ENCODE assay signal across 8 cellular contexts in the genomic region with DNA sequence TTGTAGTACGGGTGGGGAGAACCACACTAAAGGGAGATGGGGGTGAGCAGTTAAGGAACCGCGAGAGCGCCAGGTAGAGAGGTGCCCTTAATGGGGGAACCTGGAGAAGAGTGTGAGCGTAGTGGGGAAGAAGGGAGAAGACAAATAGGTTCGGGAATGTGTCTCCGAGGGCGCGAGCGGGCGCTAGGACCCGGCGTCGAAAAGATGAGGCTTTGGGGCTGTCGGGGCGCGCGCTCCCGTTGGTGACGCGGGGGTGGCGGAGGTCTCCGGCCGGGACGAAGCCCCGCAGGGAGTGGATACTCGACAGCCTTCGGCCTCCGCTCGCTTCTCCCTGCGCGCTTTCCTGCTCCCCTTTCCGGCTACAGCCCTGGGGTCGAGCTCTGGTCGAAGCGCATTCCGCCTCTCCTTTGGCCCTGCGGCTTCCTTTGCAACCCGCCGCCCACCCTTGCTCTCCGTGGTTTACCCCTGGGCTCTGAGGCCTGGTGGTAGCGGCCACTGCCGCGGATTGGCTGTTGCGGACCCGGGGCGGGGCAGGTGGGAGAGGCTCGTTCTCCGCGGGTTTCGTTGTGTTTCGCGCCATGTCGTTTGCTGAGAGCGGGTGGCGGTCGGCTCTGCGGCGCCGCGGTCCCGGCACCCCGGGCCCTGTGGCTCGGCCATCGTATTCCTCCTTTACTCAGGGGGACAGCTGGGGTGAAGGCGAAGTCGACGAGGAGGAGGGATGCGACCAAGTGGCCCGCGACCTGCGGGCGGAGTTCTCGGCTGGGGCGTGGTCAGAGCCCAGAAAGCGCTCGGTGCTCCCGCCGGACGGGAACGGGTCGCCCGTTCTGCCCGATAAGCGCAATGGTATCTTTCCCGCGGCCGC. TPM values are rescaled to one million over a fixed set of nuclear protein-coding genes. Genes with fewer than 3 reads are reported as not detected.
DNase-seq lines count a peak whose midpoint lies in the region; ATAC-seq and TF ChIP-seq lines count a peak whose summit lies in the region.

Gene ARL6IP6 (plus strand): TSS at position 574 of the 862 bp plus-strand sequence. CDS start 5 bp downstream, at position 579.

- H3K4me1 ChIP-seq in breast epithelium = peaks cover 0 to 17% of the 10 kb centered on the region in 2 donors
- peaks cover 18 to 28% (median 22%) of the 10 kb centered on the region in 3 donors for H3K4me1 ChIP-seq in skeletal muscle tissue (ENCODE audit: control insufficient read depth in 3 of 3, insufficient read depth in 3 of 3, low read length in 3 of 3)

- peak within 1 kb of the TSS; percentile 95 to 100 (median 99) for H3K9ac ChIP-seq in skeletal muscle tissue (ENCODE audit: low read depth in 1 of 3, low read length in 3 of 3)

- no peaks in the 10 kb centered on the region for H3K9me3 ChIP-seq in WERI-Rb-1 (ENCODE audit: severe bottlenecking)
- no peaks in the 10 kb centered on the region for H3K9me3 ChIP-seq in breast epithelium
- H3K9me3 ChIP-seq in iPS-18c (ENCODE audit: control insufficient read depth, insufficient read depth, low read length) = no peaks in the 10 kb centered on the region
- H3K9me3 ChIP-seq in skeletal muscle tissue (ENCODE audit: control insufficient read depth in 3 of 3, low read length in 3 of 3) = no peaks in the 10 kb centered on the region

- intact Hi-C loops in breast epithelium (cut with DNase I; ENCODE audit: low total_unique reads) = no loop called here

- H3K27ac ChIP-seq in WERI-Rb-1 (peak within 1 kb of the TSS; percentile 100), breast epithelium (peak within 1 kb of the TSS; percentile 93 to 98), skeletal muscle tissue (ENCODE audit: low read depth, low read length) (peak within 1 kb of the TSS; percentile 99)

- POLR2A ChIA-PET in AG04449 (lab: Yijun Ruan, JAX) = interaction anchor here (1.0 kb wide), 1 partner anchor 543 kb away, joined by 3 read pairs; the partner anchor contains the start of gene STAM2

- ATAC-seq in GM18909 (IDR thresholded peaks at IDR 0.05; ENCODE audit: poor library complexity, unreplicated experiment) = peak; percentile 74
- ATAC-seq in HG03159 (IDR thresholded peaks at IDR 0.05; ENCODE audit: unreplicated experiment) = peak; percentile 69

- DNase-seq in AG04449 (ENCODE audit: low read depth, low spot score) (no peak), NCI-H2227 (lab: John Stamatoyannopoulos, UW; ENCODE audit: unreplicated experiment) (peak; percentile 98), WERI-Rb-1 (peak; percentile 95), breast epithelium (ENCODE audit: low spot score in 2 of 2) (peak; percentile 90)

- no peaks in the 10 kb centered on the region for H3K27me3 ChIP-seq in WERI-Rb-1 (ENCODE audit: insufficient read depth, low read depth, severe bottlenecking)
- H3K27me3 ChIP-seq in breast epithelium = no peaks in the 10 kb centered on the region
- H3K27me3 ChIP-seq in skeletal muscle tissue (ENCODE audit: control insufficient read depth in 3 of 3, insufficient read depth in 3 of 3, low read length in 3 of 3) = no peaks in the 10 kb centered on the region

- TF ChIP-seq CTCF in AG04449 (IDR thresholded peaks at IDR 0.05; ENCODE audit: insufficient read depth, low read length, missing control alignments) (no peak), WERI-Rb-1 (IDR thresholded peaks at IDR 0.05; ENCODE audit: low read depth, low read length) (no peak), breast epithelium (IDR thresholded peaks at IDR 0.05) (peak in 1 of 3 donors; percentile 10)

- H3K36me3 ChIP-seq in WERI-Rb-1 (peaks cover 54% of the 10 kb centered on the region), breast epithelium (no peaks in the 10 kb centered on the region), skeletal muscle tissue (ENCODE audit: control insufficient read depth in 3 of 3, insufficient read depth in 3 of 3, low read length in 3 of 3) (peaks cover 3 to 6% (median 5%) of the 10 kb centered on the region in 3 donors)

- H3K4me3 ChIP-seq in AG04449 (ENCODE audit: low read depth, low read length) (peak within 1 kb of the TSS; percentile 99), WERI-Rb-1 (ENCODE audit: low read depth, low read length) (peak within 1 kb of the TSS; percentile 100), breast epithelium (peak within 1 kb of the TSS; percentile 82 to 87 (median 84)), iPS-18c (ENCODE audit: insufficient read depth, low read depth, low read length) (peak within 1 kb of the TSS; percentile 95), skeletal muscle tissue (ENCODE audit: low read length in 3 of 3) (peak within 1 kb of the TSS; percentile 94 to 99 (median 97))

- TF ChIP-seq POLR2A in breast epithelium (IDR thresholded peaks at IDR 0.05) = peak; percentile 67

- CTCF ChIA-PET in AG04449 (lab: Yijun Ruan, JAX) = interaction anchor here (1.4 kb wide), 1 partner anchor 543 kb away, joined by 3 read pairs; the partner anchor contains the start of gene STAM2

RNA-seq across cellular contexts. Expression of gene ARL6IP6, which starts in this region (rescaled TPM):
- total RNA-seq in breast epithelium (10 to 100 TPM; 16.6 to 28.4 (median 25.9) TPM), skeletal muscle tissue (26.1 TPM)
